1 cellular context compared by ENCODE assay signal in the genomic region with DNA sequence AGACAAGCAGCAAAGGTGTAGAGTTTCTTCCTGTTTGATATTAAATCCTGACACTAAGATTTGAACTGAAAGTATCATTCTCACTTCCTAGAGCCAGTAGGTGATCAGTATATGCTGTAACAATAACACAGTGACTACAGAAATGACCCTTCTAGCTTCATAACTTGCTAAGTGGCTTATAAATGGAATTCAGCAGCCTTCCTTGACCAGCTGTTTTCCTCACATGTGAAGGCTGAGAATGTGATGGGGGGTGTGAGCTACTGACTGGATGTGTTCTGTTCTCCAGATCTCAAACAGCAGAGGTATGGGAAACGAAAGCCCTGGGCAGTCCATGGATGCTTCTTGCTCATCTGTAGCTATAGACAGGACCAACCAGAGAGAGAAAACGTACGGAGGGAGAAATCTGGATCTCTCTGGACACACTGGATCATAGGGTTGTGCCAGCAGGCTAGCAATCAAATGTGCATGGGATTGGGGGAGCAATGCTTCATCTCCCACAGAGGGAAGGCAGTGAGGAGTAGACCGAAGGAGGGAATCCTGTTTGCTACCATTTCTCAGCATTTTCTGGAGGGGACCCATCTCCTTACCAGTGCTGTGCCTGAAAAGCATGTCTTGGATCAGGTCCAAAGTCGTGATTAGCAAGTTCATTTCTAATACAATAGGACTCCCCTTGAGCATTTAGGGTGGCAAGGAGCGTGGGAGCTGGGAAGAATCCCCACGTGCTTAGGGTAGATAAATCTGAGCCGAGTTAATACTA.
TF ChIP-seq lines count a peak whose summit lies in the region.

No MANE protein-coding gene starts in this region.

TF ChIP-seq in K562, 482 proteins besides CTCF, POLR2A, EP300 and RAD21:
- TF ChIP-seq NFIC (IDR thresholded peaks at IDR 0.05) (peak; percentile 57), EHMT2 (IDR thresholded peaks at IDR 0.05) (no peak)
TF ChIP-seq in K562: peak in this region for 1.
